Comparison of ENCODE assay signal across 8 cellular contexts in genomic region chr4:140012688-140013087, GRCh38.
DNase-seq lines count a peak whose midpoint lies in the region; ATAC-seq and TF ChIP-seq lines count a peak whose summit lies in the region.

No MANE protein-coding gene starts in this region.

- H3K27ac ChIP-seq in breast epithelium, result no peak overlapping the region

- H3K9me3 ChIP-seq in breast epithelium, result no peaks in the 10 kb centered on the region

- no peak overlapping the region for H3K4me3 ChIP-seq in AG09309 (ENCODE audit: control insufficient read depth, low read depth, low read length)
- H3K4me3 ChIP-seq in WI38 (ENCODE audit: low read depth, low read length), result no peak overlapping the region
- no peak overlapping the region for H3K4me3 ChIP-seq in breast epithelium

- intact Hi-C loops in breast epithelium (cut with DNase I; ENCODE audit: low total_unique reads), result no loop called here

- TF ChIP-seq CTCF in AG09309 (IDR thresholded peaks at IDR 0.05; ENCODE audit: control insufficient read depth, insufficient read depth, low read depth, low read length, missing control alignments) (peak; percentile 72), WI38 (IDR thresholded peaks at IDR 0.05; ENCODE audit: low read depth, low read length) (peak; percentile 70), breast epithelium (IDR thresholded peaks at IDR 0.05) (peak in 2 of 3 donors; percentile 50 to 51)

- no peak for TF ChIP-seq POLR2A in breast epithelium (IDR thresholded peaks at IDR 0.05)

- no peaks in the 10 kb centered on the region for H3K27me3 ChIP-seq in breast epithelium

- DNase-seq in AG09309 (ENCODE audit: low read depth) (peak; percentile 51), NCI-H146 (lab: John Stamatoyannopoulos, UW) (peak; percentile 81), breast epithelium (ENCODE audit: low spot score in 2 of 2) (no peak), iris pigment epithelial cell (ENCODE audit: low read depth) (peak; percentile 94)
- DNase-seq in stimulated activated CD4-positive, alpha-beta T cell treated with anti-CD3 and anti-CD28 coated beads, Interleukin-1b, Interleukin-23, amount 100 ng/mL, for 4 hours (ENCODE audit: low read depth in 2 of 2), result peak; percentile 31 to 60

- no peaks in the 10 kb centered on the region for H3K36me3 ChIP-seq in breast epithelium

- no peaks in the 10 kb centered on the region for H3K4me1 ChIP-seq in breast epithelium

- ATAC-seq in GM19372 (IDR thresholded peaks at IDR 0.05; ENCODE audit: low read depth, unreplicated experiment), result peak; percentile 80
- ATAC-seq in GM19397 (IDR thresholded peaks at IDR 0.05; ENCODE audit: unreplicated experiment), result no peak

Comparison
In these comparisons a context has a peak if more than half of its experiments do, and no peak if none do; other contexts are left out.
1. DNase-seq: peak in AG09309 (single experiment), NCI-H146 (single experiment), iris pigment epithelial cell (single experiment) and stimulated activated CD4-positive, alpha-beta T cell treated with anti-CD3 and anti-CD28 coated beads, Interleukin-1b, Interleukin-23, amount 100 ng/mL, for 4 hours (2 of 2); none in breast epithelium (0 of 2).
2. Peak in every context shown above with its lines, with median percentiles within 50 percentile points of each other: CTCF ChIP-seq.